20 cellular contexts compared by ENCODE assay signal in the genomic region with DNA sequence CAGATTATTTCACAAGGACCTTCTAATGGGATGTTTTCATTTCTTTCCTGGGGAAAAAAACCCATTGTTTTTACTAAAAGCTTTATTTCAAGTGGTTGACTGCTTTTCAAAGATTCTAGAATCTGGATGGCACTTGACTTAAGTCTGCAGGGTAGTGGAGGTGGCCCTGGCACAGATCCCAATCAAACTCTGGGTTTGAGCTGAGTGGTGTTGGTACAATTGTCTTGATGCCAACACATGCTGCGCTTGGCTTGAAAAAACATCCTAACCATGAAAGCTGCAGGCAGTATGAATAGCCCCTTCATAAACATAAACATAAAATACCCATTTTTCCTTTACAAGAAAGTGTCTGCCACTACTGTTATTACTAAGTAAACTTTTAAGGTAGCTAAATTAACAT. TPM values are rescaled to one million over a fixed set of nuclear protein-coding genes. Genes with fewer than 3 reads are reported as not detected.
A peak's percentile ranks its signal among the peaks of the same experiment; 100 is the strongest.
DNase-seq lines count a peak whose midpoint lies in the region; ATAC-seq and TF ChIP-seq lines count a peak whose summit lies in the region.
"Had no signal": no experiment of that assay in that cellular context is flagged by ENCODE, and none has a peak within 500 bp of the region (broad histone marks: within the 10 kb centered on the region; RNA-seq: fewer than 3 reads in every experiment).

No MANE protein-coding gene starts in this region.

- CTCF ChIA-PET in naive thymus-derived CD4-positive, alpha-beta T cell (lab: Charles Lee) = interaction anchor here (1.1 kb wide), 1 partner anchor 17 kb away, joined by 4 read pairs; no protein-coding TSS in a partner anchor

- no peak for DNase-seq in activated naive CD8-positive, alpha-beta T cell treated with anti-CD3 and anti-CD28 coated beads, Interleukin-2, amount 50 U/mL, for 24 hours
- DNase-seq in NCI-H2081 (lab: John Stamatoyannopoulos, UW) (peak; percentile 85 to 93), thyroid gland (peak; percentile 94 to 96), NCI-H1930 (lab: John Stamatoyannopoulos, UW) (no peak)
- DNase-seq in naive thymus-derived CD4-positive, alpha-beta T cell = no peak
- DNase-seq: ACHN; activated CD4-positive, alpha-beta T cell treated with anti-CD3 and anti-CD28 coated beads, Interleukin-2, amount 50 U/mL, for 4 hours; activated naive CD4-positive, alpha-beta T cell; cerebellar nuclear complex; effector CD8-positive, alpha-beta T cell; HFFc6; left ventricle myocardium inferior; NCI-H446 treated with DMSO at 0.1 percent for 48 hours had no signal

- peaks cover 8% of the 10 kb centered on the region for H3K36me3 Mint-ChIP-seq in activated naive CD8-positive, alpha-beta T cell
- peaks cover 26% of the 10 kb centered on the region for H3K36me3 Mint-ChIP-seq in activated naive CD8-positive, alpha-beta T cell treated with anti-CD3 and anti-CD28 coated beads, Interleukin-2, amount 50 U/mL, for 24 hours (ENCODE audit: low read depth)
- H3K36me3 Mint-ChIP-seq in brain = peaks cover 56% of the 10 kb centered on the region
- H3K36me3 Mint-ChIP-seq in naive thymus-derived CD4-positive, alpha-beta T cell = peaks cover 9 to 31% (median 18%) of the 10 kb centered on the region in 5 donors

- no peaks in the 10 kb centered on the region for H3K27me3 ChIP-seq in thyroid gland
- H3K27me3 ChIP-seq in naive thymus-derived CD4-positive, alpha-beta T cell (ENCODE audit: control insufficient read depth in 2 of 2, insufficient read depth in 2 of 2, low read length in 2 of 2) = no peaks in the 10 kb centered on the region
- H3K27me3 ChIP-seq: esophagus muscularis mucosa had no signal

- POLR2A ChIA-PET in naive thymus-derived CD4-positive, alpha-beta T cell (lab: Charles Lee) = interaction anchor here (0.5 kb wide), 1 partner anchor 55 kb away, joined by 4 read pairs; no protein-coding TSS in a partner anchor

- peak overlapping the region; percentile 16 for H3K27ac Mint-ChIP-seq in activated naive CD8-positive, alpha-beta T cell
- no peak overlapping the region for H3K27ac Mint-ChIP-seq in activated naive CD8-positive, alpha-beta T cell treated with anti-CD3 and anti-CD28 coated beads, Interleukin-2, amount 50 U/mL, for 24 hours
- peak overlapping the region in 1 of 5 experiments; percentile 48 for H3K27ac Mint-ChIP-seq in brain
- no peak overlapping the region for H3K27ac Mint-ChIP-seq in naive thymus-derived CD4-positive, alpha-beta T cell
- H3K27ac Mint-ChIP-seq: CD14-positive monocyte, HFFc6 had no signal

- TF ChIP-seq CTCF in brain (conservative IDR thresholded peaks at IDR 0.05) (no peak), thyroid gland (IDR thresholded peaks at IDR 0.05) (no peak)

- H3K4me1 ChIP-seq in thyroid gland = peaks cover 22 to 23% of the 10 kb centered on the region in 2 donors
- peaks cover 0 to 13% of the 10 kb centered on the region in 2 donors for H3K4me1 ChIP-seq in naive thymus-derived CD4-positive, alpha-beta T cell (ENCODE audit: control insufficient read depth in 2 of 2, insufficient read depth in 2 of 2, low read length in 2 of 2)

- TF ChIP-seq POLR2A in thyroid gland (IDR thresholded peaks at IDR 0.05) = no peak

- H3K9me3 ChIP-seq in thyroid gland = no peaks in the 10 kb centered on the region
- no peaks in the 10 kb centered on the region for H3K9me3 ChIP-seq in naive thymus-derived CD4-positive, alpha-beta T cell (ENCODE audit: control insufficient read depth in 2 of 3, low read length in 3 of 3)
- H3K9me3 ChIP-seq: esophagus muscularis mucosa, left ventricle myocardium inferior, thoracic aorta had no signal

- ATAC-seq in activated naive CD8-positive, alpha-beta T cell treated with anti-CD3 and anti-CD28 coated beads, Interleukin-2, amount 50 U/mL, for 24 hours = no peak
- no peak for ATAC-seq in GM21360 (IDR thresholded peaks at IDR 0.05; ENCODE audit: unreplicated experiment)
- ATAC-seq in naive thymus-derived CD4-positive, alpha-beta T cell = no peak
- ATAC-seq: right cardiac atrium had no signal

- H3K27me3 Mint-ChIP-seq in activated naive CD8-positive, alpha-beta T cell = no peaks in the 10 kb centered on the region
- H3K27me3 Mint-ChIP-seq in activated naive CD8-positive, alpha-beta T cell treated with anti-CD3 and anti-CD28 coated beads, Interleukin-2, amount 50 U/mL, for 24 hours = no peaks in the 10 kb centered on the region
- peaks cover 8% of the 10 kb centered on the region for H3K27me3 Mint-ChIP-seq in brain
- no peaks in the 10 kb centered on the region for H3K27me3 Mint-ChIP-seq in naive thymus-derived CD4-positive, alpha-beta T cell

- H3K27ac ChIP-seq in thyroid gland = peak overlapping the region in 2 of 3 donors; percentile 41 to 71
- H3K27ac ChIP-seq in naive thymus-derived CD4-positive, alpha-beta T cell (ENCODE audit: low read depth, low read length) = no peak overlapping the region
- H3K27ac ChIP-seq: esophagus muscularis mucosa, left ventricle myocardium inferior, thoracic aorta had no signal

- H3K9me3 Mint-ChIP-seq in activated naive CD8-positive, alpha-beta T cell (ENCODE audit: low read depth) = no peaks in the 10 kb centered on the region
- no peaks in the 10 kb centered on the region for H3K9me3 Mint-ChIP-seq in activated naive CD8-positive, alpha-beta T cell treated with anti-CD3 and anti-CD28 coated beads, Interleukin-2, amount 50 U/mL, for 24 hours
- H3K9me3 Mint-ChIP-seq in brain = no peaks in the 10 kb centered on the region
- H3K9me3 Mint-ChIP-seq in naive thymus-derived CD4-positive, alpha-beta T cell = no peaks in the 10 kb centered on the region
- H3K9me3 Mint-ChIP-seq: HFFc6 had no signal

- no peak overlapping the region for H3K4me3 ChIP-seq in thyroid gland (replicated peaks in 1 of 3)
- no peak overlapping the region for H3K4me3 ChIP-seq in naive thymus-derived CD4-positive, alpha-beta T cell (ENCODE audit: low read length)
- H3K4me3 ChIP-seq: esophagus muscularis mucosa, left ventricle myocardium inferior, thoracic aorta had no signal

- H3K4me3 Mint-ChIP-seq in activated naive CD8-positive, alpha-beta T cell = no peak overlapping the region
- no peak overlapping the region for H3K4me3 Mint-ChIP-seq in activated naive CD8-positive, alpha-beta T cell treated with anti-CD3 and anti-CD28 coated beads, Interleukin-2, amount 50 U/mL, for 24 hours
- H3K4me3 Mint-ChIP-seq in brain = peak overlapping the region in 4 of 5 experiments; percentile 34 to 77 (median 58)
- H3K4me3 Mint-ChIP-seq in naive thymus-derived CD4-positive, alpha-beta T cell = peak overlapping the region in 2 of 10 donors; percentile 6 to 29
- H3K4me3 Mint-ChIP-seq: CD14-positive monocyte, HFFc6 had no signal

- WGBS in thyroid gland, 2 donors = 36% methylated on average over 1 of the region's 1 CpG

- intact Hi-C loops in thyroid gland (cut with DNase I) = no loop called here
- intact Hi-C loops in naive thymus-derived CD4-positive, alpha-beta T cell (cut with micrococcal nuclease) = loop anchor here (5.0 to 10.0 kb wide), 8 partner anchors 202 to 1948 kb away; partner anchors contain the start of genes XPO1 (in 2 of the 2), B3GNT2 (in 1 of the 2), EHBP1 (in 1 of the 2) and FAM161A (in 1 of the 2)

- peaks cover 15 to 26% of the 10 kb centered on the region in 2 donors for H3K36me3 ChIP-seq in thyroid gland
- peaks cover 15 to 49% (median 17%) of the 10 kb centered on the region in 3 experiments for H3K36me3 ChIP-seq in naive thymus-derived CD4-positive, alpha-beta T cell (ENCODE audit: control insufficient read depth in 2 of 3, insufficient read depth in 3 of 3, low read length in 3 of 3)

- peaks cover 53% of the 10 kb centered on the region for H3K4me1 Mint-ChIP-seq in activated naive CD8-positive, alpha-beta T cell (ENCODE audit: low read depth)
- H3K4me1 Mint-ChIP-seq in activated naive CD8-positive, alpha-beta T cell treated with anti-CD3 and anti-CD28 coated beads, Interleukin-2, amount 50 U/mL, for 24 hours = peaks cover 38% of the 10 kb centered on the region
- H3K4me1 Mint-ChIP-seq in brain = peaks cover 52% of the 10 kb centered on the region
- H3K4me1 Mint-ChIP-seq in naive thymus-derived CD4-positive, alpha-beta T cell = peaks cover 25 to 72% (median 55%) of the 10 kb centered on the region in 7 donors

RNA-seq across cellular contexts. Expression of gene PAPOLG, which starts 3.6 kb away (rescaled TPM):
- polyA plus RNA-seq in brain (ENCODE audit: insufficient read depth, low read depth, low replicate concordance) = 5.0 TPM
- 10 to 100 TPM; 37.4 to 63.2 (median 41.4) TPM for total RNA-seq in thyroid gland
- 10 to 100 TPM; 15.1 to 42.4 (median 22.9) TPM for total RNA-seq in naive thymus-derived CD4-positive, alpha-beta T cell
- polyA plus RNA-seq in naive thymus-derived CD4-positive, alpha-beta T cell = 10 to 100 TPM; 14.9 to 20.4 TPM

Comparison
In these comparisons a context has a peak if more than half of its experiments do, and no peak if none do; other contexts are left out.
1. H3K4me3 Mint-ChIP-seq: peak in brain (4 of 5); none in activated naive CD8-positive, alpha-beta T cell (single experiment) and activated naive CD8-positive, alpha-beta T cell treated with anti-CD3 and anti-CD28 coated beads, Interleukin-2, amount 50 U/mL, for 24 hours (single experiment).
2. DNase-seq: peak in NCI-H2081 (2 of 2) and thyroid gland (2 of 2); none in activated naive CD8-positive, alpha-beta T cell treated with anti-CD3 and anti-CD28 coated beads, Interleukin-2, amount 50 U/mL, for 24 hours (single experiment), NCI-H1930 (0 of 2) and naive thymus-derived CD4-positive, alpha-beta T cell (0 of 9).